Comparison of ENCODE assay signal across 1 cellular context in genomic region chr1:1574721-1575537, GRCh38.
TF ChIP-seq lines count a peak whose summit lies in the region.

Gene SSU72, minus strand, starts transcription at chr1:1574863. Its CDS starts 306 bp downstream, at chr1:1574557.

TF ChIP-seq in HCT116, 20 proteins besides CTCF, POLR2A, EP300 and RAD21 (continued from another document):
- TF ChIP-seq MAX (IDR thresholded peaks at IDR 0.05) (peak; percentile 81), EZH2 (IDR thresholded peaks at IDR 0.05) (no peak), JUND (IDR thresholded peaks at IDR 0.05) (no peak), FOSL1 (IDR thresholded peaks at IDR 0.05; ENCODE audit: low read depth) (no peak), EGR1 (IDR thresholded peaks at IDR 0.05; ENCODE audit: low read depth) (no peak), EZH2phosphoT487 (IDR thresholded peaks at IDR 0.05; ENCODE audit: borderline replicate concordance) (no peak)
